In the genomic region with DNA sequence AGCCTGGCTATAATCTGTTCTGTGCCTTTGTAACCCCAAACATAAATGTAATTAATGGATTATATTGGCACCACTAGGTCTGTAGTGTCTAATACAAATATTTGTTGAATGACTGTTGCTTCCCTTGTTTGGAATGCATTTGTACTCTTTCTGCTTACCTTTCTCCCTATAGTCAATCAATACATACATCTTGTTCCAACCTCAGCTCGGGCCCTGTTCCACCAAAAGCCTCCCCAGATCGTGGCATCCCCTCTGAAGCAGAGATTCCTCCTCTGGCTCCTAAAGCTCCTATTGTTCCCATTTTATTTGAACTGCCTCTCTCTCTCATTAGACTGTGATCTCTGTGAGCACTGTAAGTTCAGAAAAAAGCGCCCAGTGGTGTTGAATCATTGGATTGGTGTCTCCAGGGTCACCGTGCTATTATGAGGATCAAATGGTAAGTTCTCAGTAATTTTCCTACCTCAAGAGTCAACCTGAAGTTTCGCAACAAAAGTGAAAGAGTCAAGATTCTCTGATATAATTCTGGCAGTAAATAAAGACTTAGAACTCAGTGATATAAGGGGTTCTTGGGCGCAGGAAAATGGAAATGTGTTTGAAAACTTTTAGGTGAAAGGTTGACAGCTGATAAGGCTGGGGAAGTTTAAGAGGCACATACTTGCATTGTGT, we compare ENCODE assay signal across 2 cellular contexts.
TF ChIP-seq lines count a peak whose summit lies in the region.

No MANE protein-coding gene starts in this region.

TF ChIP-seq in IMR-90, 13 proteins besides CTCF, POLR2A, EP300 and RAD21:
- TF ChIP-seq BHLHE40 (IDR thresholded peaks at IDR 0.05; ENCODE audit: low read depth, low read length), result no peak
- peak; percentile 71 for TF ChIP-seq CEBPB (IDR thresholded peaks at IDR 0.05; ENCODE audit: low read depth, low read length)
- TF ChIP-seq, protein P1, sequence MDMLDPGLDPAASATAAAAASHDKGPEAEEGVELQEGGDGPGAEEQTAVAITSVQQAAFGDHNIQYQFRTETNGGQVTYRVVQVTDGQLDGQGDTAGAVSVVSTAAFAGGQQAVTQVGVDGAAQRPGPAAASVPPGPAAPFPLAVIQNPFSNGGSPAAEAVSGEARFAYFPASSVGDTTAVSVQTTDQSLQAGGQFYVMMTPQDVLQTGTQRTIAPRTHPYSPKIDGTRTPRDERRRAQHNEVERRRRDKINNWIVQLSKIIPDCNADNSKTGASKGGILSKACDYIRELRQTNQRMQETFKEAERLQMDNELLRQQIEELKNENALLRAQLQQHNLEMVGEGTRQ (IDR thresholded peaks at IDR 0.05; ENCODE audit: low read depth, low read length), result no peak

TF ChIP-seq in HEK293T, 16 proteins besides CTCF, POLR2A, EP300 and RAD21:
- no peak for TF ChIP-seq NFRKB (IDR thresholded peaks at IDR 0.05)
- TF ChIP-seq L3MBTL2 (conservative IDR thresholded peaks at IDR 0.05), result no peak
- no peak for TF ChIP-seq ARNT (IDR thresholded peaks at IDR 0.05)
- TF ChIP-seq SUZ12 (IDR thresholded peaks at IDR 0.05), result no peak
